9 cellular contexts compared by ENCODE assay signal in the genomic region with DNA sequence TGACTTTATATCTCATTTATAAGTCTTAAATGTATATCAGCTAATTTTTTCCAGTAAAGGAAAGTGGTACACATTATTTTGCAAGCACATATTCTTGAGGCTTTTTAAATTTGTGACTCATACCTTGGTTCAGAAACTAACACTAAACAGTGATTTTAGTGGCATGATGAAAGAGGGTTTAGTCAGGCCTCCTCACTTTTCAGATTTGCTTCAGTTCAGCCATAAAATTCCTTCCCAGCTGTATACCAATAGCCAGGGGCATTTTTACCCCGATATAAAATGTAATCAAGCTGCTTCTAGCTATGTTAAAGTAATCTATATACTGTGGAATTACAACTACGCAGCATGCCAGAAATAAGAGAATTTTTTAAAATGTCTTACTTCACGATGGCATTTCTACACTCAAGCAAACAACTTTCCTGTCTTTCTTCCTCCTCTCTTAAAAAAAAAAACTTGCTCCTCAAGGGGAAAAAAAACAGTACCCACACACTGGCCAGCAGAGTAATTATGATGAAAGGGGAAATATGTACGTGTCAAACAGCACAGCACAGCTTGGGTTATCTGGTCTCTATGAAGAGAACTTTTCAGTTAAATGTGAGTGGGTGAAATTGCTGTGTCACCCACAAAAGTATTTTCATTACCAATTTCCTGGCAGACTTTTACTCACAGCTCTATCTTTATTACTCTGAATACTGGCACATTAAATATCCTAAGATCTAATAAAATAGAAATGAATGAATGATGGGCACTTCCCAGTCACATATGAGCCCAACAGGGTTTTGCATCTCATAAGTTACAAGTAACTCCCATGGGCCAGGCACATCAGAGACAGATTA.
DNase-seq lines count a peak whose midpoint lies in the region; ATAC-seq, FAIRE-seq and TF ChIP-seq lines count a peak whose summit lies in the region.
"Had no signal": no experiment of that assay in that cellular context is flagged by ENCODE, and none has a peak within 500 bp of the region (broad histone marks: within the 10 kb centered on the region; RNA-seq: fewer than 3 reads in every experiment).

No MANE protein-coding gene starts in this region.

- H3K9ac ChIP-seq in HepG2 (ENCODE audit: insufficient read depth, low read depth, low read length), result no peak overlapping the region

- no peaks in the 10 kb centered on the region for H3K9me3 ChIP-seq in HepG2 (ENCODE audit: low read length)

- WGBS in HepG2 (ENCODE audit: low lambda C conversion rate), result 80% methylated on average over 4 of the region's 4 CpGs

- no peaks in the 10 kb centered on the region for H3K27me3 ChIP-seq in HepG2 (ENCODE audit: control insufficient read depth in 1 of 2, insufficient read depth in 2 of 2, low read length in 2 of 2)

- intact Hi-C loops in HepG2 (cut with micrococcal nuclease; ENCODE audit: unreplicated experiment), result no loop called here

- in situ Hi-C loops in HepG2 (cut with HindIII; ENCODE audit: extremely low pct_ligation_motif_present, low pct_unique_long_range_greater_than_20kb), result loop anchor here (5.0 kb wide), 1 partner anchor 245 kb away; a partner anchor contains a TSS

- H3K4me2 ChIP-seq in HepG2 (ENCODE audit: low read depth, low read length), result no peak overlapping the region

- no peak overlapping the region for H2AFZ ChIP-seq in HepG2 (ENCODE audit: low read length)

- CTCF ChIA-PET in HepG2 (lab: Yijun Ruan, JAX; ENCODE audit: low intra/inter-chr PET ratio, low total read pairs), result no interaction called here

- no peak overlapping the region for H3K4me3 ChIP-seq in foreskin fibroblast (ENCODE audit: low read depth in 1 of 2, low read length in 2 of 2)
- H3K4me3 ChIP-seq in HepG2 (replicated peaks in 1 of 3; ENCODE audit: insufficient read depth in 1 of 3, low read depth in 2 of 3, low read length in 3 of 3), result no peak overlapping the region

- H4K20me1 ChIP-seq in HepG2 (ENCODE audit: insufficient read depth, low read length), result no peaks in the 10 kb centered on the region

- no peak for TF ChIP-seq EP300 in HepG2 (IDR thresholded peaks at IDR 0.05; ENCODE audit: low read depth in 2 of 2, low read length in 2 of 2)
- TF ChIP-seq EP300 in HepG2 (CRISPR knock-in tag; IDR thresholded peaks at IDR 0.05; ENCODE audit: borderline replicate concordance), result no peak

- no TSS peak for BruUV-seq in HepG2 (replicated peaks; lab: Mats Ljungman, UMichigan)

- TF ChIP-seq POLR2A in HepG2 (IDR thresholded peaks at IDR 0.05; ENCODE audit: insufficient read depth in 1 of 2, low read depth in 2 of 2, low read length in 2 of 2), result no peak

- FAIRE-seq in HepG2 (lab: Jason Lieb, UNC), result no peak

- peaks cover 29% of the 10 kb centered on the region for H3K4me1 ChIP-seq in HepG2 (ENCODE audit: insufficient read depth, low read length)

- TF ChIP-seq CTCF in foreskin fibroblast (IDR thresholded peaks at IDR 0.05; ENCODE audit: low read depth, low read length), result no peak
- TF ChIP-seq CTCF in HepG2 (CRISPR knock-in tag; IDR thresholded peaks at IDR 0.05), result no peak

- H3K27ac ChIP-seq in HepG2 (ENCODE audit: extremely low read length, insufficient read depth, low read length), result no peak overlapping the region

- ATAC-seq in GM21717 (IDR thresholded peaks at IDR 0.05; ENCODE audit: unreplicated experiment) (peak; percentile 59), HepG2 (no peak)

- DNase-seq in EH (ENCODE audit: low read depth) (peak; percentile 94), NOMO-1 treated with DMSO at 0.1 percent for 48 hours (lab: John Stamatoyannopoulos, UW; ENCODE audit: unreplicated experiment) (peak; percentile 85), foreskin fibroblast (peak; percentile 82 to 89), ureter (ENCODE audit: low spot score) (no peak), HepG2 (ENCODE audit: low spot score) (no peak), hypothalamus (lab: John Stamatoyannopoulos, UW) (no peak)
- no peak for DNase-seq in stimulated activated CD4-positive, alpha-beta T cell treated with anti-CD3 and anti-CD28 coated beads, Interleukin-2, amount 100 ng/mL, for 24 hours
- DNase-seq: stimulated activated CD4-positive, alpha-beta T cell treated with anti-CD3 and anti-CD28 coated beads, Interleukin-4, amount 100 ng/mL, for 24 hours had no signal

- no peaks in the 10 kb centered on the region for H3K79me2 ChIP-seq in HepG2 (ENCODE audit: insufficient read depth, low read length)

- no peak for TF ChIP-seq RAD21 in HepG2 (CRISPR knock-in tag; IDR thresholded peaks at IDR 0.05)

- no peaks in the 10 kb centered on the region for H3K36me3 ChIP-seq in HepG2 (replicated peaks in 1 of 2; ENCODE audit: control insufficient read depth in 1 of 2, insufficient read depth in 2 of 2, low read length in 2 of 2)

- POLR2A ChIA-PET in HepG2 (lab: Yijun Ruan, JAX), result no interaction called here

TF ChIP-seq in HepG2, 621 proteins besides CTCF, POLR2A, EP300 and RAD21:
- TF ChIP-seq, protein P1, sequence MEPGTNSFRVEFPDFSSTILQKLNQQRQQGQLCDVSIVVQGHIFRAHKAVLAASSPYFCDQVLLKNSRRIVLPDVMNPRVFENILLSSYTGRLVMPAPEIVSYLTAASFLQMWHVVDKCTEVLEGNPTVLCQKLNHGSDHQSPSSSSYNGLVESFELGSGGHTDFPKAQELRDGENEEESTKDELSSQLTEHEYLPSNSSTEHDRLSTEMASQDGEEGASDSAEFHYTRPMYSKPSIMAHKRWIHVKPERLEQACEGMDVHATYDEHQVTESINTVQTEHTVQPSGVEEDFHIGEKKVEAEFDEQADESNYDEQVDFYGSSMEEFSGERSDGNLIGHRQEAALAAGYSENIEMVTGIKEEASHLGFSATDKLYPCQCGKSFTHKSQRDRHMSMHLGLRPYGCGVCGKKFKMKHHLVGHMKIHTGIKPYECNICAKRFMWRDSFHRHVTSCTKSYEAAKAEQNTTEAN (CRISPR knock-in tag; conservative IDR thresholded peaks at IDR 0.05), result no peak
- TF ChIP-seq HNRNPUL1 (IDR thresholded peaks at IDR 0.05; ENCODE audit: low read depth, low read length) (no peak), ZFX (CRISPR knock-in tag; IDR thresholded peaks at IDR 0.05; ENCODE audit: low read depth) (no peak), PRPF4 (IDR thresholded peaks at IDR 0.05; ENCODE audit: low read depth, low read length, poor library complexity, severe bottlenecking) (no peak), MEF2D (CRISPR knock-in tag; IDR thresholded peaks at IDR 0.05) (no peak), ESRRA (CRISPR knock-in tag; IDR thresholded peaks at IDR 0.05; ENCODE audit: low read depth) (no peak), ZNF768 (CRISPR knock-in tag; IDR thresholded peaks at IDR 0.05) (no peak), SALL1 (CRISPR knock-in tag; IDR thresholded peaks at IDR 0.05) (no peak), ZNF33A (CRISPR knock-in tag; IDR thresholded peaks at IDR 0.05; ENCODE audit: borderline replicate concordance) (no peak), NR2F6 (IDR thresholded peaks at IDR 0.05) (no peak), NR2F6 (CRISPR knock-in tag; IDR thresholded peaks at IDR 0.05) (no peak), ZMAT3 (CRISPR knock-in tag; conservative IDR thresholded peaks at IDR 0.05) (no peak), ZNF792 (CRISPR knock-in tag; IDR thresholded peaks at IDR 0.05) (no peak), ZNF746 (CRISPR knock-in tag; IDR thresholded peaks at IDR 0.05) (no peak)
- TF ChIP-seq, protein P2, sequence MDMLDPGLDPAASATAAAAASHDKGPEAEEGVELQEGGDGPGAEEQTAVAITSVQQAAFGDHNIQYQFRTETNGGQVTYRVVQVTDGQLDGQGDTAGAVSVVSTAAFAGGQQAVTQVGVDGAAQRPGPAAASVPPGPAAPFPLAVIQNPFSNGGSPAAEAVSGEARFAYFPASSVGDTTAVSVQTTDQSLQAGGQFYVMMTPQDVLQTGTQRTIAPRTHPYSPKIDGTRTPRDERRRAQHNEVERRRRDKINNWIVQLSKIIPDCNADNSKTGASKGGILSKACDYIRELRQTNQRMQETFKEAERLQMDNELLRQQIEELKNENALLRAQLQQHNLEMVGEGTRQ (IDR thresholded peaks at IDR 0.05; ENCODE audit: low read depth, low read length), result no peak
- TF ChIP-seq, protein P2 (CRISPR knock-in tag; IDR thresholded peaks at IDR 0.05; ENCODE audit: borderline replicate concordance), result no peak

Comparison
In these comparisons a context has a peak if more than half of its experiments do, and no peak if none do; other contexts are left out.
1. DNase-seq: peak in EH (single experiment), NOMO-1 treated with DMSO at 0.1 percent for 48 hours (single experiment) and foreskin fibroblast (2 of 2); none in ureter (single experiment), HepG2 (single experiment), stimulated activated CD4-positive, alpha-beta T cell treated with anti-CD3 and anti-CD28 coated beads, Interleukin-2, amount 100 ng/mL, for 24 hours (0 of 2) and hypothalamus (0 of 51).